In genomic region chr20:25437153-25437581, GRCh38 we compare ENCODE assay signal across 17 cellular contexts. TPM values are rescaled to one million over a fixed set of nuclear protein-coding genes. Genes with fewer than 3 reads are reported as not detected.
DNase-seq lines count a peak whose midpoint lies in the region; ATAC-seq and TF ChIP-seq lines count a peak whose summit lies in the region.
"Had no signal": no experiment of that assay in that cellular context is flagged by ENCODE, and none has a peak within 500 bp of the region (broad histone marks: within the 10 kb centered on the region; RNA-seq: fewer than 3 reads in every experiment).

No MANE protein-coding gene starts in this region.

- dilution Hi-C loops in IMR-90 (cut with HindIII; ENCODE audit: low sequenced_read_pairs, unreplicated experiment) = no loop called here

- no peak overlapping the region for H3K4me3 ChIP-seq in IMR-90 (ENCODE audit: insufficient read depth, low read depth, low read length)

- H3K23ac ChIP-seq in IMR-90 (ENCODE audit: low read depth, low read length) = no peak overlapping the region

- H2AK5ac ChIP-seq in IMR-90 (ENCODE audit: low read depth, low read length) = no peak overlapping the region

- in situ Hi-C loops in IMR-90 (cut with MboI; ENCODE audit: low sequenced_read_pairs) = loop anchor here (25.0 kb wide), 1 partner anchor 425 kb away; no protein-coding TSS in a partner anchor

- no peak overlapping the region for H2BK120ac ChIP-seq in IMR-90 (ENCODE audit: low read depth, low read length)

- no peaks in the 10 kb centered on the region for H3K9me3 ChIP-seq in IMR-90 (ENCODE audit: control insufficient read depth, insufficient read depth, low read length)

- no peak overlapping the region for H2AK9ac ChIP-seq in IMR-90 (replicated peaks; ENCODE audit: low read depth, low read length, poor library complexity)

- no peak overlapping the region for H3K56ac ChIP-seq in IMR-90 (ENCODE audit: extremely low read depth, insufficient read depth, low read length)

- no peak overlapping the region for H3K27ac Mint-ChIP-seq in natural killer cell treated with Interleukin-12 subunit alpha and Interleukin-12 subunit beta and Interleukin-15 and Interleukin-18, amount 100 ng/mL, for 72 hours
- H3K27ac Mint-ChIP-seq: activated CD4-positive, alpha-beta T cell treated with anti-CD3 and anti-CD28 coated beads, Interleukin-2, amount 10 ng/mL, durations not matched to agents 7 days and 5 days; dendritic cell treated with granulocyte-macrophage colony-stimulating factor and Interleukin-4, amounts not matched to agents 40 ng/mL and 50 ng/mL, for 4 days; naive thymus-derived CD4-positive, alpha-beta T cell had no signal

- TF ChIP-seq POLR2A in IMR-90 (IDR thresholded peaks at IDR 0.05; ENCODE audit: low read depth, low read length) = no peak

- no peaks in the 10 kb centered on the region for H3K9me3 Mint-ChIP-seq in natural killer cell treated with Interleukin-12 subunit alpha and Interleukin-12 subunit beta and Interleukin-15 and Interleukin-18, amount 100 ng/mL, for 72 hours
- H3K9me3 Mint-ChIP-seq: activated CD4-positive, alpha-beta T cell treated with anti-CD3 and anti-CD28 coated beads, Interleukin-2, amount 10 ng/mL, durations not matched to agents 7 days and 5 days; dendritic cell treated with granulocyte-macrophage colony-stimulating factor and Interleukin-4, amounts not matched to agents 40 ng/mL and 50 ng/mL, for 4 days; naive thymus-derived CD4-positive, alpha-beta T cell had no signal

- no peaks in the 10 kb centered on the region; the same call in 1 of the 2 replicates for H3K9me1 ChIP-seq in IMR-90 (ENCODE audit: insufficient read depth, low read length)

- H2AFZ ChIP-seq in IMR-90 (replicated peaks; ENCODE audit: low read length, poor library complexity) = peak overlapping the region; percentile 82

- H3K27me3 Mint-ChIP-seq in natural killer cell treated with Interleukin-12 subunit alpha and Interleukin-12 subunit beta and Interleukin-15 and Interleukin-18, amount 100 ng/mL, for 72 hours = no peaks in the 10 kb centered on the region
- H3K27me3 Mint-ChIP-seq: activated CD4-positive, alpha-beta T cell treated with anti-CD3 and anti-CD28 coated beads, Interleukin-2, amount 10 ng/mL, durations not matched to agents 7 days and 5 days; dendritic cell treated with granulocyte-macrophage colony-stimulating factor and Interleukin-4, amounts not matched to agents 40 ng/mL and 50 ng/mL, for 4 days; naive thymus-derived CD4-positive, alpha-beta T cell had no signal

- H4K91ac ChIP-seq in IMR-90 (ENCODE audit: insufficient read depth, low read depth, low read length) = no peak overlapping the region

- TF ChIP-seq CTCF in IMR-90 (conservative IDR thresholded peaks at IDR 0.05; ENCODE audit: low read depth, low read length) = no peak

- H3K27me3 ChIP-seq in IMR-90 (ENCODE audit: control insufficient read depth, insufficient read depth, low read length) = no peaks in the 10 kb centered on the region

- POLR2A ChIA-PET in IMR-90 (lab: Charles Lee; ENCODE audit: unreplicated experiment) = no interaction called here

- H3K14ac ChIP-seq in IMR-90 (replicated peaks; ENCODE audit: low read depth, low read length) = no peak overlapping the region

- no peaks in the 10 kb centered on the region for H3K4me1 Mint-ChIP-seq in natural killer cell treated with Interleukin-12 subunit alpha and Interleukin-12 subunit beta and Interleukin-15 and Interleukin-18, amount 100 ng/mL, for 72 hours (ENCODE audit: low read depth in 2 of 2)

- no peak overlapping the region for H4K5ac ChIP-seq in IMR-90 (ENCODE audit: low read depth, low read length)

- peak overlapping the region in 1 of 2 experiments; percentile 22; a peak in 1 of 4 replicates for H4K8ac ChIP-seq in IMR-90 (ENCODE audit: low read depth in 2 of 2, low read length in 2 of 2)

- no peak overlapping the region for H2BK20ac ChIP-seq in IMR-90 (ENCODE audit: low read depth, low read length)

- no peak overlapping the region for H2BK15ac ChIP-seq in IMR-90 (ENCODE audit: low read depth, low read length)

- CTCF ChIA-PET in IMR-90 (lab: Yijun Ruan, JAX) = interaction anchor here (0.6 kb wide), 1 partner anchor 88 kb away, joined by 3 read pairs; no protein-coding TSS in a partner anchor

- intact Hi-C loops in IMR-90 (cut with micrococcal nuclease) = no loop called here

- no peaks in the 10 kb centered on the region; a peak in 2 of 4 replicates for H3K79me1 ChIP-seq in IMR-90 (ENCODE audit: low read depth in 1 of 2, low read length in 2 of 2)

- H2BK5ac ChIP-seq in IMR-90 (ENCODE audit: low read depth, low read length, poor library complexity, severe bottlenecking) = no peak overlapping the region

- TF ChIP-seq RAD21 in IMR-90 (IDR thresholded peaks at IDR 0.05; ENCODE audit: low read length) = no peak

- H3K18ac ChIP-seq in IMR-90 (ENCODE audit: low read depth, low read length) = no peak overlapping the region

- BruUV-seq in IMR-90 (replicated peaks; lab: Mats Ljungman, UMichigan) = no TSS peak

- peak; percentile 68 for ATAC-seq in IMR-90 (ENCODE audit: low read depth)
- no peak for ATAC-seq in HG03469 (IDR thresholded peaks at IDR 0.05; ENCODE audit: unreplicated experiment)
- ATAC-seq in natural killer cell treated with Interleukin-12 subunit alpha and Interleukin-12 subunit beta and Interleukin-15 and Interleukin-18, amount 100 ng/mL, for 72 hours = no peak
- ATAC-seq: naive thymus-derived CD4-positive, alpha-beta T cell had no signal

- no peaks in the 10 kb centered on the region for H4K20me1 ChIP-seq in IMR-90 (ENCODE audit: insufficient read depth, low read length)

- H3K4me2 ChIP-seq in IMR-90 (ENCODE audit: low read depth, low read length) = no peak overlapping the region

- peaks cover 11% of the 10 kb centered on the region for H3K36me3 Mint-ChIP-seq in natural killer cell treated with Interleukin-12 subunit alpha and Interleukin-12 subunit beta and Interleukin-15 and Interleukin-18, amount 100 ng/mL, for 72 hours

- no peak overlapping the region for H3K27ac ChIP-seq in IMR-90 (ENCODE audit: insufficient read depth, low read length)
- H3K27ac ChIP-seq: HL-60 had no signal

- no peak overlapping the region for H3K9ac ChIP-seq in IMR-90 (ENCODE audit: low read depth, low read length)

- peaks cover 2% of the 10 kb centered on the region; the same call in 1 of the 2 replicates for H3K4me1 ChIP-seq in IMR-90 (ENCODE audit: control insufficient read depth, insufficient read depth, low read length)

- no peak overlapping the region for H3K4me3 Mint-ChIP-seq in natural killer cell treated with Interleukin-12 subunit alpha and Interleukin-12 subunit beta and Interleukin-15 and Interleukin-18, amount 100 ng/mL, for 72 hours
- H3K4me3 Mint-ChIP-seq: activated CD4-positive, alpha-beta T cell treated with anti-CD3 and anti-CD28 coated beads, Interleukin-2, amount 10 ng/mL, durations not matched to agents 7 days and 5 days; dendritic cell treated with granulocyte-macrophage colony-stimulating factor and Interleukin-4, amounts not matched to agents 40 ng/mL and 50 ng/mL, for 4 days; naive thymus-derived CD4-positive, alpha-beta T cell had no signal

- peak; percentile 30 for DNase-seq in A172 (ENCODE audit: low spot score)
- peak; percentile 40 for DNase-seq in IMR-90
- peak; percentile 57 for DNase-seq in fibroblast of peridontal ligament (ENCODE audit: extremely low read depth)
- peak; percentile 41 for DNase-seq in left kidney (ENCODE audit: low read depth, low spot score)
- DNase-seq in NK-92 treated with Interleukin-12 subunit alpha and Interleukin-12 subunit beta, amount 100 ng/mL, for 24 hours (lab: John Stamatoyannopoulos, UW) = no peak
- DNase-seq in NCI-H446 (lab: John Stamatoyannopoulos, UW) = no peak
- no peak for DNase-seq in natural killer cell treated with Interleukin-12 subunit alpha and Interleukin-12 subunit beta and Interleukin-15 and Interleukin-18, amount 100 ng/mL, for 72 hours (ENCODE audit: low spot score)
- DNase-seq: ACHN; activated CD4-positive, alpha-beta T cell treated with anti-CD3 and anti-CD28 coated beads, Interleukin-2, amount 10 ng/mL, durations not matched to agents 7 days and 5 days; activated T-cell treated with anti-CD3 and anti-CD28 coated beads, Interleukin-2, amount 50 U/mL, for 48 hours; amniotic stem cell; naive thymus-derived CD4-positive, alpha-beta T cell; NCI-H2081; SHP77 had no signal

- peaks cover 4% of the 10 kb centered on the region; the same call in 1 of the 2 replicates for H3K36me3 ChIP-seq in IMR-90 (ENCODE audit: control insufficient read depth, insufficient read depth, low read length)

- WGBS in IMR-90 (ENCODE audit: extremely low coverage in 2 of 2, insufficient read length in 1 of 2), 2 experiments = 29% methylated on average over 2 of the region's 4 CpGs; no CpG with 5 or more reads in 1 of the 2 experiments

- H3K4ac ChIP-seq in IMR-90 (ENCODE audit: low read depth, low read length) = no peak overlapping the region

TF ChIP-seq in IMR-90, 13 proteins besides CTCF, POLR2A, EP300 and RAD21 (continues in another document):
- TF ChIP-seq RFX5 (IDR thresholded peaks at IDR 0.05; ENCODE audit: low read depth, low read length) (no peak), SMC3 (IDR thresholded peaks at IDR 0.05; ENCODE audit: low read depth, low read length) (no peak), BHLHE40 (IDR thresholded peaks at IDR 0.05; ENCODE audit: low read depth, low read length) (no peak), FOS (IDR thresholded peaks at IDR 0.05; ENCODE audit: low read depth, low read length) (no peak), USF2 (IDR thresholded peaks at IDR 0.05; ENCODE audit: low read depth, low read length) (no peak)

RNA-seq across cellular contexts. Expression of gene GINS1, which starts 29.7 kb away (rescaled TPM):
- total RNA-seq in A172 (2014; rRNA removed; shearing (Covaris generic)) = 42.6 and 48.4 TPM in 2 replicates
- 6.6 and 12.2 TPM in 2 replicates for total RNA-seq in IMR-90 (2012; rRNA removed)
- polyA plus RNA-seq in IMR-90 (2012; rRNA removed) = 4.1 and 4.9 TPM in 2 replicates
- 0.90 and 2.2 TPM in 2 replicates for polyA plus RNA-seq in IMR-90 (2012; cell fraction: cytosol; rRNA removed)
- polyA plus RNA-seq in IMR-90 (2012; cell fraction: nucleus; rRNA removed; ENCODE audit: low replicate concordance) = 0.63 and 2.9 TPM in 2 replicates
- total RNA-seq in natural killer cell treated with Interleukin-12 subunit alpha and Interleukin-12 subunit beta and Interleukin-15 and Interleukin-18, amount 100 ng/mL, for 72 hours = 10 to 100 TPM; 17.6 to 36.7 TPM

RNA-seq across cellular contexts. Expression of gene ABHD12, which starts 46.5 kb away (rescaled TPM):
- 90.9 and 105 TPM in 2 replicates for total RNA-seq in A172 (2014; rRNA removed; shearing (Covaris generic))
- 64.2 and 80.7 TPM in 2 replicates for total RNA-seq in IMR-90 (2012; rRNA removed)
- 84.0 and 108 TPM in 2 replicates for polyA plus RNA-seq in IMR-90 (2012; rRNA removed)
- polyA plus RNA-seq in IMR-90 (2012; cell fraction: cytosol; rRNA removed) = 66.3 and 83.3 TPM in 2 replicates
- 61.1 and 62.6 TPM in 2 replicates for polyA plus RNA-seq in IMR-90 (2012; cell fraction: nucleus; rRNA removed; ENCODE audit: low replicate concordance)
- 10 to 100 TPM; 33.1 to 47.3 TPM for total RNA-seq in natural killer cell treated with Interleukin-12 subunit alpha and Interleukin-12 subunit beta and Interleukin-15 and Interleukin-18, amount 100 ng/mL, for 72 hours

Comparison
In these comparisons a context has a peak if more than half of its experiments do, and no peak if none do; other contexts are left out.
1. DNase-seq: peak in A172 (single experiment), IMR-90 (single experiment), fibroblast of peridontal ligament (single experiment) and left kidney (single experiment); none in NK-92 treated with Interleukin-12 subunit alpha and Interleukin-12 subunit beta, amount 100 ng/mL, for 24 hours (single experiment), NCI-H446 (0 of 2) and natural killer cell treated with Interleukin-12 subunit alpha and Interleukin-12 subunit beta and Interleukin-15 and Interleukin-18, amount 100 ng/mL, for 72 hours (single experiment).